ENCODE assay signal across 8 cellular contexts in genomic region chr16:81817789-81818304, GRCh38. TPM values are rescaled to one million over a fixed set of nuclear protein-coding genes. Genes with fewer than 3 reads are reported as not detected.
A peak's percentile ranks its signal among the peaks of the same experiment; 100 is the strongest.
DNase-seq lines count a peak whose midpoint lies in the region; ATAC-seq lines count a peak whose summit lies in the region.

No MANE protein-coding gene starts in this region.

- no peak overlapping the region for H3K4me3 Mint-ChIP-seq in activated CD4-positive, alpha-beta memory T cell treated with anti-CD3 and anti-CD28 coated beads, Interleukin-2, amount 10 ng/mL, durations not matched to agents 7 days and 5 days
- H3K4me3 Mint-ChIP-seq in activated CD4-positive, alpha-beta memory T cell treated with anti-CD3 and anti-CD28 coated beads for 36 hours, result no peak overlapping the region
- peak overlapping the region; percentile 74 to 86 for H3K4me3 Mint-ChIP-seq in stimulated activated naive B cell treated with anti-CD40 and anti-IgM and Interleukin-4, amounts not matched to agents 10 μg/mL and 1 μg/mL and 100 μg/mL, for 72 hours

- H3K36me3 Mint-ChIP-seq in activated CD4-positive, alpha-beta memory T cell treated with anti-CD3 and anti-CD28 coated beads, Interleukin-2, amount 10 ng/mL, durations not matched to agents 7 days and 5 days (ENCODE audit: low read depth), result no peaks in the 10 kb centered on the region
- no peaks in the 10 kb centered on the region for H3K36me3 Mint-ChIP-seq in activated CD4-positive, alpha-beta memory T cell treated with anti-CD3 and anti-CD28 coated beads for 36 hours
- H3K36me3 Mint-ChIP-seq in stimulated activated naive B cell treated with anti-CD40 and anti-IgM and Interleukin-4, amounts not matched to agents 10 μg/mL and 1 μg/mL and 100 μg/mL, for 72 hours, result peaks cover 26 to 48% of the 10 kb centered on the region in 2 donors

- POLR2A ChIA-PET in activated CD4-positive, alpha-beta memory T cell treated with anti-CD3 and anti-CD28 coated beads, Interleukin-2, amount 10 ng/mL, durations not matched to agents 7 days and 5 days (lab: Charles Lee), result no interaction called here
- POLR2A ChIA-PET in activated CD4-positive, alpha-beta memory T cell treated with anti-CD3 and anti-CD28 coated beads for 36 hours (lab: Charles Lee), result no interaction called here

- CTCF ChIA-PET in activated CD4-positive, alpha-beta memory T cell treated with anti-CD3 and anti-CD28 coated beads, Interleukin-2, amount 10 ng/mL, durations not matched to agents 7 days and 5 days (lab: Charles Lee), result interaction anchor here (1.0 kb wide), 1 partner anchor 55 kb away, joined by 3 read pairs; no protein-coding TSS in a partner anchor
- CTCF ChIA-PET in activated CD4-positive, alpha-beta memory T cell treated with anti-CD3 and anti-CD28 coated beads for 36 hours (lab: Charles Lee), result interaction anchor here (1.4 kb wide), 1 partner anchor 56 kb away, joined by 4 read pairs; no protein-coding TSS in a partner anchor

- H3K27ac Mint-ChIP-seq in activated CD4-positive, alpha-beta memory T cell treated with anti-CD3 and anti-CD28 coated beads, Interleukin-2, amount 10 ng/mL, durations not matched to agents 7 days and 5 days, result peak overlapping the region; percentile 45
- H3K27ac Mint-ChIP-seq in activated CD4-positive, alpha-beta memory T cell treated with anti-CD3 and anti-CD28 coated beads for 36 hours, result no peak overlapping the region
- peak overlapping the region; percentile 99 for H3K27ac Mint-ChIP-seq in stimulated activated naive B cell treated with anti-CD40 and anti-IgM and Interleukin-4, amounts not matched to agents 10 μg/mL and 1 μg/mL and 100 μg/mL, for 72 hours

- no peak for DNase-seq in activated CD4-positive, alpha-beta memory T cell treated with anti-CD3 and anti-CD28 coated beads, Interleukin-2, amount 10 ng/mL, durations not matched to agents 7 days and 5 days
- no peak for DNase-seq in activated CD4-positive, alpha-beta memory T cell treated with anti-CD3 and anti-CD28 coated beads for 36 hours
- DNase-seq in SKM-1 (lab: John Stamatoyannopoulos, UW; ENCODE audit: unreplicated experiment) (peak; percentile 90), mucosa of gallbladder (ENCODE audit: low spot score) (no peak)
- DNase-seq in stimulated activated naive B cell treated with anti-CD40 and anti-IgM and Interleukin-4, amounts not matched to agents 10 μg/mL and 1 μg/mL and 100 μg/mL, for 72 hours, result peak; percentile 66
- no peak for DNase-seq in stimulated activated CD4-positive, alpha-beta T cell treated with anti-CD3 and anti-CD28 coated beads, Interleukin-1b, Interleukin-23, amount 100 ng/mL, for 48 hours

- no peaks in the 10 kb centered on the region for H3K9me3 Mint-ChIP-seq in activated CD4-positive, alpha-beta memory T cell treated with anti-CD3 and anti-CD28 coated beads, Interleukin-2, amount 10 ng/mL, durations not matched to agents 7 days and 5 days
- no peaks in the 10 kb centered on the region for H3K9me3 Mint-ChIP-seq in activated CD4-positive, alpha-beta memory T cell treated with anti-CD3 and anti-CD28 coated beads for 36 hours
- peaks cover 3% of the 10 kb centered on the region in 2 donors for H3K9me3 Mint-ChIP-seq in stimulated activated naive B cell treated with anti-CD40 and anti-IgM and Interleukin-4, amounts not matched to agents 10 μg/mL and 1 μg/mL and 100 μg/mL, for 72 hours

- peaks cover 12% of the 10 kb centered on the region for H3K4me1 Mint-ChIP-seq in activated CD4-positive, alpha-beta memory T cell treated with anti-CD3 and anti-CD28 coated beads, Interleukin-2, amount 10 ng/mL, durations not matched to agents 7 days and 5 days
- H3K4me1 Mint-ChIP-seq in activated CD4-positive, alpha-beta memory T cell treated with anti-CD3 and anti-CD28 coated beads for 36 hours (ENCODE audit: low read depth), result peaks cover 6% of the 10 kb centered on the region
- peaks cover 65 to 94% of the 10 kb centered on the region in 2 donors for H3K4me1 Mint-ChIP-seq in stimulated activated naive B cell treated with anti-CD40 and anti-IgM and Interleukin-4, amounts not matched to agents 10 μg/mL and 1 μg/mL and 100 μg/mL, for 72 hours

- ATAC-seq in HG02973 (IDR thresholded peaks at IDR 0.05; ENCODE audit: unreplicated experiment), result peak; percentile 35
- ATAC-seq in stimulated activated naive B cell treated with anti-CD40 and anti-IgM and Interleukin-4, amounts not matched to agents 10 μg/mL and 1 μg/mL and 100 μg/mL, for 72 hours (replicated peaks), result peak; percentile 76 to 80
- ATAC-seq in GM21737 (IDR thresholded peaks at IDR 0.05; ENCODE audit: unreplicated experiment), result no peak

- intact Hi-C loops in activated CD4-positive, alpha-beta memory T cell treated with anti-CD3 and anti-CD28 coated beads for 36 hours (cut with micrococcal nuclease), result no loop called here

- no peaks in the 10 kb centered on the region for H3K27me3 Mint-ChIP-seq in activated CD4-positive, alpha-beta memory T cell treated with anti-CD3 and anti-CD28 coated beads, Interleukin-2, amount 10 ng/mL, durations not matched to agents 7 days and 5 days
- H3K27me3 Mint-ChIP-seq in activated CD4-positive, alpha-beta memory T cell treated with anti-CD3 and anti-CD28 coated beads for 36 hours, result peaks cover 2% of the 10 kb centered on the region
- no peaks in the 10 kb centered on the region for H3K27me3 Mint-ChIP-seq in stimulated activated naive B cell treated with anti-CD40 and anti-IgM and Interleukin-4, amounts not matched to agents 10 μg/mL and 1 μg/mL and 100 μg/mL, for 72 hours

RNA-seq across cellular contexts. Expression of gene PLCG2, which starts 38.8 kb away (rescaled TPM):
- total RNA-seq in activated CD4-positive, alpha-beta memory T cell treated with anti-CD3 and anti-CD28 coated beads, Interleukin-2, amount 10 ng/mL, durations not matched to agents 7 days and 5 days, result 10 to 100 TPM; 11.0 to 13.3 TPM
- 10 to 100 TPM in 1 of 2 experiments, 1 to 10 TPM in 1; 8.3 to 10.6 TPM for total RNA-seq in activated CD4-positive, alpha-beta memory T cell treated with anti-CD3 and anti-CD28 coated beads for 36 hours
- total RNA-seq in mucosa of gallbladder, result 130 TPM

Comparison
In these comparisons a context has a peak if more than half of its experiments do, and no peak if none do; other contexts are left out.
1. DNase-seq: peak in SKM-1 (single experiment) and stimulated activated naive B cell treated with anti-CD40 and anti-IgM and Interleukin-4, amounts not matched to agents 10 μg/mL and 1 μg/mL and 100 μg/mL, for 72 hours (single experiment); none in activated CD4-positive, alpha-beta memory T cell treated with anti-CD3 and anti-CD28 coated beads, Interleukin-2, amount 10 ng/mL, durations not matched to agents 7 days and 5 days (single experiment), activated CD4-positive, alpha-beta memory T cell treated with anti-CD3 and anti-CD28 coated beads for 36 hours (single experiment), mucosa of gallbladder (single experiment) and stimulated activated CD4-positive, alpha-beta T cell treated with anti-CD3 and anti-CD28 coated beads, Interleukin-1b, Interleukin-23, amount 100 ng/mL, for 48 hours (single experiment).
2. H3K4me3 Mint-ChIP-seq: peak in stimulated activated naive B cell treated with anti-CD40 and anti-IgM and Interleukin-4, amounts not matched to agents 10 μg/mL and 1 μg/mL and 100 μg/mL, for 72 hours (2 of 2); none in activated CD4-positive, alpha-beta memory T cell treated with anti-CD3 and anti-CD28 coated beads, Interleukin-2, amount 10 ng/mL, durations not matched to agents 7 days and 5 days (single experiment) and activated CD4-positive, alpha-beta memory T cell treated with anti-CD3 and anti-CD28 coated beads for 36 hours (single experiment).